8 cellular contexts compared by ENCODE assay signal in genomic region chr6:156781882-156782631, GRCh38. TPM values are rescaled to one million over a fixed set of nuclear protein-coding genes. Genes with fewer than 3 reads are reported as not detected.
DNase-seq lines count a peak whose midpoint lies in the region; ATAC-seq, FAIRE-seq and TF ChIP-seq lines count a peak whose summit lies in the region.

No MANE protein-coding gene starts in this region.

- FAIRE-seq in astrocyte (lab: Jason Lieb, UNC): no peak

- peaks cover 21% of the 10 kb centered on the region for H3K4me1 Mint-ChIP-seq in astrocyte (ENCODE audit: low read depth, unreplicated experiment)

- no peak for ATAC-seq in HG03139 (IDR thresholded peaks at IDR 0.05; ENCODE audit: unreplicated experiment)

- H3K23ac ChIP-seq in mesenchymal stem cell (ENCODE audit: low read length in 2 of 2): no peak overlapping the region

- no peak overlapping the region for H3K4ac ChIP-seq in mesenchymal stem cell (ENCODE audit: low read depth in 1 of 2, low read length in 2 of 2)

- in situ Hi-C loops in ACHN (cut with HindIII; ENCODE audit: low pct_ligation_motif_present, low pct_unique_long_range_greater_than_20kb, low sequenced_read_pairs): no loop called here

- peak overlapping the region; percentile 90 for H3K27ac ChIP-seq in astrocyte (ENCODE audit: low read depth, low read length)
- no peak overlapping the region for H3K27ac ChIP-seq in mesenchymal stem cell (ENCODE audit: low read length, poor library complexity, severe bottlenecking)

- H2AK5ac ChIP-seq in mesenchymal stem cell (ENCODE audit: low read length, severe bottlenecking): no peak overlapping the region

- peak overlapping the region; percentile 87 for H3K4me3 Mint-ChIP-seq in astrocyte (ENCODE audit: unreplicated experiment)

- H2BK12ac ChIP-seq in mesenchymal stem cell (ENCODE audit: low read length in 2 of 2): no peak overlapping the region

- H3K9me3 ChIP-seq in astrocyte (ENCODE audit: insufficient read depth, low read depth, low read length) (no peaks in the 10 kb centered on the region), mesenchymal stem cell (ENCODE audit: control insufficient read depth, low read length) (no peaks in the 10 kb centered on the region)

- no peaks in the 10 kb centered on the region for H3K27me3 ChIP-seq in astrocyte (ENCODE audit: insufficient read depth, low read length)
- no peaks in the 10 kb centered on the region for H3K27me3 ChIP-seq in mesenchymal stem cell (ENCODE audit: control insufficient read depth in 1 of 2, insufficient read depth in 1 of 2, low read length in 2 of 2)

- peaks cover 5% of the 10 kb centered on the region for H3K79me1 ChIP-seq in mesenchymal stem cell (replicated peaks; ENCODE audit: low read length, poor library complexity, severe bottlenecking)

- H3K9ac ChIP-seq in astrocyte (ENCODE audit: low read length) (peak overlapping the region; percentile 97), mesenchymal stem cell (ENCODE audit: low read length) (peak overlapping the region; percentile 98)

- peaks cover 90% of the 10 kb centered on the region for H3K79me2 ChIP-seq in astrocyte (ENCODE audit: insufficient read depth, low read length)

- H3K9me3 Mint-ChIP-seq in astrocyte (ENCODE audit: unreplicated experiment): no peaks in the 10 kb centered on the region

- H2BK15ac ChIP-seq in mesenchymal stem cell (ENCODE audit: low read depth, poor library complexity, severe bottlenecking): no peak overlapping the region

- no peak overlapping the region for H2BK5ac ChIP-seq in mesenchymal stem cell (ENCODE audit: low read depth, low read length, poor library complexity, severe bottlenecking)

- H2BK120ac ChIP-seq in mesenchymal stem cell (ENCODE audit: low read depth, low read length): no peak overlapping the region

- H2AFZ ChIP-seq in astrocyte (ENCODE audit: low read depth, low read length): no peak overlapping the region
- H2AFZ ChIP-seq in mesenchymal stem cell (ENCODE audit: low read depth, low read length): no peak overlapping the region

- no peaks in the 10 kb centered on the region for H3K27me3 Mint-ChIP-seq in astrocyte (ENCODE audit: low read depth, unreplicated experiment)

- H3K36me3 ChIP-seq in astrocyte (ENCODE audit: insufficient read depth, low read length) (no peaks in the 10 kb centered on the region), mesenchymal stem cell (ENCODE audit: control insufficient read depth in 1 of 2, insufficient read depth in 2 of 2, low read depth in 1 of 2, low read length in 2 of 2) (peaks cover 3 to 10% of the 10 kb centered on the region in 2 experiments)

- H3K4me3 ChIP-seq in HFF-Myc (replicated peaks; ENCODE audit: low read depth, low read length) (peak overlapping the region; percentile 92), astrocyte (ENCODE audit: insufficient read depth, low read depth, low read length) (peak overlapping the region; percentile 93), mesenchymal stem cell (ENCODE audit: insufficient read depth in 1 of 2, low read depth in 1 of 2, low read length in 2 of 2) (peak overlapping the region in 1 of 2 experiments; percentile 85)

- no peak overlapping the region for H4K8ac ChIP-seq in mesenchymal stem cell (ENCODE audit: low read length)

- WGBS in mesenchymal stem cell: 66% methylated on average over 5 of the region's 8 CpGs

- no peak overlapping the region for H3K18ac ChIP-seq in mesenchymal stem cell (ENCODE audit: low read depth in 1 of 2, low read length in 2 of 2)

- peaks cover 27% of the 10 kb centered on the region for H3K4me1 ChIP-seq in astrocyte (ENCODE audit: insufficient read depth, low read length)
- peaks cover 5% of the 10 kb centered on the region for H3K4me1 ChIP-seq in mesenchymal stem cell (ENCODE audit: control insufficient read depth, insufficient read depth, low read depth, low read length)

- no peaks in the 10 kb centered on the region for H3K36me3 Mint-ChIP-seq in astrocyte (ENCODE audit: low read depth, unreplicated experiment)

- peaks cover 62% of the 10 kb centered on the region for H4K20me1 ChIP-seq in astrocyte (ENCODE audit: insufficient read depth, low read length)

- TF ChIP-seq CTCF in HFF-Myc (IDR thresholded peaks at IDR 0.05; ENCODE audit: low read depth, low read length, missing control alignments): no peak
- no peak for TF ChIP-seq CTCF in astrocyte (IDR thresholded peaks at IDR 0.05; ENCODE audit: insufficient read depth, low read depth, low read length)

- no peak overlapping the region for H4K91ac ChIP-seq in mesenchymal stem cell (ENCODE audit: low read length)

- peak overlapping the region; percentile 16 for H3K27ac Mint-ChIP-seq in astrocyte (ENCODE audit: unreplicated experiment)

- no peak overlapping the region for H3K14ac ChIP-seq in mesenchymal stem cell (ENCODE audit: low read length in 2 of 2)

- DNase-seq in ACHN (peak; percentile 15), HFF-Myc (ENCODE audit: extremely low read depth, low read depth) (no peak), astrocyte (ENCODE audit: low read depth) (no peak), mesenchymal stem cell (peak; percentile 11), MV-4-11 (lab: John Stamatoyannopoulos, UW) (no peak), occipital lobe (lab: John Stamatoyannopoulos, UW) (no peak), SKM-1 (lab: John Stamatoyannopoulos, UW; ENCODE audit: unreplicated experiment) (no peak)

- H3K4me2 ChIP-seq in astrocyte (ENCODE audit: low read length) (peak overlapping the region; percentile 98), mesenchymal stem cell (ENCODE audit: low read length, poor library complexity, severe bottlenecking) (no peak overlapping the region)

RNA-seq across cellular contexts. Expression of gene ARID1B, which starts 4.9 kb away (rescaled TPM):
- 75.4 and 78.2 TPM in 2 replicates for total RNA-seq in astrocyte
- 32.3 TPM for polyA plus RNA-seq in mesenchymal stem cell (2013, experiment 1 of 2)
- 31.6 TPM for polyA plus RNA-seq in mesenchymal stem cell (2013, experiment 2 of 2)
- 95.8 TPM for total RNA-seq in occipital lobe

Comparison
In these comparisons a context has a peak if more than half of its experiments do, and no peak if none do; other contexts are left out.
1. DNase-seq: peak in ACHN (single experiment) and mesenchymal stem cell (single experiment); none in HFF-Myc (single experiment), astrocyte (single experiment), MV-4-11 (single experiment), occipital lobe (single experiment) and SKM-1 (single experiment).